ENCODE assay signal across 8 cellular contexts in genomic region chr3:20511863-20512262, GRCh38.
DNase-seq lines count a peak whose midpoint lies in the region; ATAC-seq and TF ChIP-seq lines count a peak whose summit lies in the region.

No MANE protein-coding gene starts in this region.

- TF ChIP-seq POLR2A in gastroesophageal sphincter (IDR thresholded peaks at IDR 0.05): no peak

- DNase-seq in activated CD8-positive, alpha-beta T cell treated with anti-CD3 and anti-CD28 coated beads for 36 hours: no peak
- DNase-seq in activated CD8-positive, alpha-beta T cell treated with anti-CD3 and anti-CD28 coated beads, Interleukin-2, amount 10 ng/mL, durations not matched to agents 7 days and 5 days: no peak
- DNase-seq in HCEC 1CT: peak; percentile 29
- DNase-seq in Kasumi-1 (lab: John Stamatoyannopoulos, UW): peak; percentile 58 to 69
- DNase-seq in SK-N-DZ (ENCODE audit: low spot score): peak; percentile 77
- peak; percentile 40 for DNase-seq in retinal pigment epithelial cell (ENCODE audit: low read depth)
- DNase-seq in omental fat pad (ENCODE audit: low spot score): no peak

- H3K36me3 Mint-ChIP-seq in activated CD8-positive, alpha-beta T cell treated with anti-CD3 and anti-CD28 coated beads for 36 hours (ENCODE audit: low read depth): no peaks in the 10 kb centered on the region
- H3K36me3 Mint-ChIP-seq in activated CD8-positive, alpha-beta T cell treated with anti-CD3 and anti-CD28 coated beads, Interleukin-2, amount 10 ng/mL, durations not matched to agents 7 days and 5 days (ENCODE audit: low read depth): no peaks in the 10 kb centered on the region

- no peak overlapping the region for H3K4me3 Mint-ChIP-seq in activated CD8-positive, alpha-beta T cell treated with anti-CD3 and anti-CD28 coated beads for 36 hours
- no peak overlapping the region for H3K4me3 Mint-ChIP-seq in activated CD8-positive, alpha-beta T cell treated with anti-CD3 and anti-CD28 coated beads, Interleukin-2, amount 10 ng/mL, durations not matched to agents 7 days and 5 days

- POLR2A ChIA-PET in activated CD8-positive, alpha-beta T cell treated with anti-CD3 and anti-CD28 coated beads for 36 hours (lab: Charles Lee): no interaction called here
- POLR2A ChIA-PET in activated CD8-positive, alpha-beta T cell treated with anti-CD3 and anti-CD28 coated beads, Interleukin-2, amount 10 ng/mL, durations not matched to agents 7 days and 5 days (lab: Charles Lee): no interaction called here

- H3K27ac ChIP-seq in gastroesophageal sphincter: no peak overlapping the region

- H3K27me3 Mint-ChIP-seq in activated CD8-positive, alpha-beta T cell treated with anti-CD3 and anti-CD28 coated beads for 36 hours: no peaks in the 10 kb centered on the region
- no peaks in the 10 kb centered on the region for H3K27me3 Mint-ChIP-seq in activated CD8-positive, alpha-beta T cell treated with anti-CD3 and anti-CD28 coated beads, Interleukin-2, amount 10 ng/mL, durations not matched to agents 7 days and 5 days (ENCODE audit: low read depth)

- no peak overlapping the region for H3K27ac Mint-ChIP-seq in activated CD8-positive, alpha-beta T cell treated with anti-CD3 and anti-CD28 coated beads for 36 hours
- no peak overlapping the region for H3K27ac Mint-ChIP-seq in activated CD8-positive, alpha-beta T cell treated with anti-CD3 and anti-CD28 coated beads, Interleukin-2, amount 10 ng/mL, durations not matched to agents 7 days and 5 days

- no peaks in the 10 kb centered on the region for H3K36me3 ChIP-seq in gastroesophageal sphincter

- H3K4me1 Mint-ChIP-seq in activated CD8-positive, alpha-beta T cell treated with anti-CD3 and anti-CD28 coated beads for 36 hours (ENCODE audit: low read depth): no peaks in the 10 kb centered on the region
- H3K4me1 Mint-ChIP-seq in activated CD8-positive, alpha-beta T cell treated with anti-CD3 and anti-CD28 coated beads, Interleukin-2, amount 10 ng/mL, durations not matched to agents 7 days and 5 days (ENCODE audit: low read depth): no peaks in the 10 kb centered on the region

- H3K4me3 ChIP-seq in gastroesophageal sphincter: no peak overlapping the region
- H3K4me3 ChIP-seq in retinal pigment epithelial cell (ENCODE audit: low read length): no peak overlapping the region

- H3K9me3 Mint-ChIP-seq in activated CD8-positive, alpha-beta T cell treated with anti-CD3 and anti-CD28 coated beads for 36 hours: peaks cover 22% of the 10 kb centered on the region
- no peaks in the 10 kb centered on the region for H3K9me3 Mint-ChIP-seq in activated CD8-positive, alpha-beta T cell treated with anti-CD3 and anti-CD28 coated beads, Interleukin-2, amount 10 ng/mL, durations not matched to agents 7 days and 5 days (ENCODE audit: insufficient read depth)

- TF ChIP-seq EP300 in gastroesophageal sphincter (IDR thresholded peaks at IDR 0.05): no peak

- no peaks in the 10 kb centered on the region for H3K27me3 ChIP-seq in gastroesophageal sphincter

- H3K9me3 ChIP-seq in gastroesophageal sphincter: no peaks in the 10 kb centered on the region

- 0% methylated on average over 1 to 2 of the region's 2 CpGs for WGBS in gastroesophageal sphincter (ENCODE audit: low coverage in 1 of 2), 2 donors

- intact Hi-C loops in activated CD8-positive, alpha-beta T cell treated with anti-CD3 and anti-CD28 coated beads for 36 hours (cut with micrococcal nuclease): no loop called here

- ATAC-seq in activated CD8-positive, alpha-beta T cell treated with anti-CD3 and anti-CD28 coated beads for 36 hours: peak; percentile 51
- no peak for ATAC-seq in activated CD8-positive, alpha-beta T cell treated with anti-CD3 and anti-CD28 coated beads, Interleukin-2, amount 10 ng/mL, durations not matched to agents 7 days and 5 days
- peak; percentile 65 for ATAC-seq in gastroesophageal sphincter
- ATAC-seq in omental fat pad (ENCODE audit: low FRiP score): no peak

- TF ChIP-seq CTCF in activated CD8-positive, alpha-beta T cell treated with anti-CD3 and anti-CD28 coated beads for 36 hours (IDR thresholded peaks at IDR 0.05): peak; percentile 54
- TF ChIP-seq CTCF in gastroesophageal sphincter (IDR thresholded peaks at IDR 0.05) (peak; percentile 17 to 70 (median 64)), retinal pigment epithelial cell (conservative IDR thresholded peaks at IDR 0.05; ENCODE audit: low read depth, low read length) (peak; percentile 64), omental fat pad (IDR thresholded peaks at IDR 0.05) (no peak)

- CTCF ChIA-PET in activated CD8-positive, alpha-beta T cell treated with anti-CD3 and anti-CD28 coated beads for 36 hours (lab: Charles Lee): interaction anchor here (0.8 kb wide), 1 partner anchor 10 kb away, joined by 3 read pairs; no protein-coding TSS in a partner anchor
- CTCF ChIA-PET in activated CD8-positive, alpha-beta T cell treated with anti-CD3 and anti-CD28 coated beads, Interleukin-2, amount 10 ng/mL, durations not matched to agents 7 days and 5 days (lab: Charles Lee): no interaction called here

- H3K4me1 ChIP-seq in gastroesophageal sphincter: no peaks in the 10 kb centered on the region

Comparison
In these comparisons a context has a peak if more than half of its experiments do, and no peak if none do; other contexts are left out.
1. ATAC-seq: peak in activated CD8-positive, alpha-beta T cell treated with anti-CD3 and anti-CD28 coated beads for 36 hours (single experiment) and gastroesophageal sphincter (single experiment); none in activated CD8-positive, alpha-beta T cell treated with anti-CD3 and anti-CD28 coated beads, Interleukin-2, amount 10 ng/mL, durations not matched to agents 7 days and 5 days (single experiment) and omental fat pad (single experiment).
2. DNase-seq: peak in HCEC 1CT (single experiment), Kasumi-1 (2 of 2), SK-N-DZ (single experiment) and retinal pigment epithelial cell (single experiment); none in activated CD8-positive, alpha-beta T cell treated with anti-CD3 and anti-CD28 coated beads for 36 hours (single experiment), activated CD8-positive, alpha-beta T cell treated with anti-CD3 and anti-CD28 coated beads, Interleukin-2, amount 10 ng/mL, durations not matched to agents 7 days and 5 days (single experiment) and omental fat pad (single experiment).
3. CTCF ChIP-seq: peak in activated CD8-positive, alpha-beta T cell treated with anti-CD3 and anti-CD28 coated beads for 36 hours (single experiment), gastroesophageal sphincter (4 of 4) and retinal pigment epithelial cell (single experiment); none in omental fat pad (0 of 3).